Comparison of ENCODE assay signal across 25 cellular contexts in genomic region chr4:4788573-4788972, GRCh38.
"Had no signal": no experiment of that assay in that cellular context is flagged by ENCODE, and none has a peak within 500 bp of the region (broad histone marks: within the 10 kb centered on the region; RNA-seq: fewer than 3 reads in every experiment).

No MANE protein-coding gene starts in this region.

- H3K27ac ChIP-seq: hepatocyte, left ventricle myocardium inferior, ovary, right atrium auricular region, skin epidermis, stomach, testis, thyroid gland, transverse colon, upper lobe of right lung had no signal

- H3K4me1 ChIP-seq: left ventricle myocardium inferior, right atrium auricular region, stomach, testis, thyroid gland, transverse colon, upper lobe of right lung had no signal

- H2AFZ ChIP-seq: hepatocyte had no signal

- H3K36me3 ChIP-seq: left ventricle myocardium inferior, ovary, right atrium auricular region, stomach, thyroid gland, transverse colon, upper lobe of right lung had no signal

- ATAC-seq: mucosa of descending colon; naive thymus-derived CD4-positive, alpha-beta T cell; natural killer cell treated with Interleukin-12 subunit alpha and Interleukin-12 subunit beta and Interleukin-15 and Interleukin-18, amount 100 ng/mL, for 72 hours; sciatic nerve; stimulated activated naive CD8-positive, alpha-beta T cell treated with anti-CD3 and anti-CD28 coated beads, Interleukin-15, Interleukin-2, amounts not matched to agents 100 U/mL and 50 U/mL, for 24 hours; upper lobe of right lung had no signal

- H3K4me3 ChIP-seq: hepatocyte, left ventricle myocardium inferior, lung, mucosa of descending colon, ovary, right atrium auricular region, skin epidermis, stomach, testis, thyroid gland, transverse colon, upper lobe of right lung had no signal

- FAIRE-seq: urothelium cell line had no signal

- H3K4me2 ChIP-seq: hepatocyte had no signal

- H3K79me2 ChIP-seq: hepatocyte had no signal

- DNase-seq: islet precursor cell; left ventricle myocardium inferior; mesendoderm; midbrain; mucosa of descending colon; naive thymus-derived CD4-positive, alpha-beta T cell; ovary; stimulated activated CD4-positive, alpha-beta T cell treated with anti-CD3 and anti-CD28 coated beads, Interleukin-12 subunit alpha, Interleukin-12 subunit beta, amount 100 ng/mL, for 4 hours; stimulated activated CD4-positive, alpha-beta T cell treated with anti-CD3 and anti-CD28 coated beads, Interleukin-15, amount 100 ng/mL, for 24 hours; stimulated activated CD4-positive, alpha-beta T cell treated with anti-CD3 and anti-CD28 coated beads, Interleukin-2, amount 100 ng/mL, for 24 hours; stimulated activated CD4-positive, alpha-beta T cell treated with anti-CD3 and anti-CD28 coated beads, Interleukin-4, amount 100 ng/mL, for 1 hour; stimulated activated naive B cell treated with anti-CD40 and anti-IgM and Interleukin-4, amounts not matched to agents 10 μg/mL and 1 μg/mL and 100 μg/mL, for 72 hours; stimulated activated naive CD8-positive, alpha-beta T cell treated with anti-CD3 and anti-CD28 coated beads, Interleukin-15, Interleukin-2, amounts not matched to agents 100 U/mL and 50 U/mL, for 24 hours; stomach; testis; thyroid gland; transverse colon; upper lobe of right lung had no signal

- H3K27me3 ChIP-seq: hepatocyte, ovary, right atrium auricular region, stomach, testis, thyroid gland, transverse colon, upper lobe of right lung had no signal

- H3K9me3 ChIP-seq: ovary, testis, thyroid gland, upper lobe of right lung had no signal
